In genomic region chr7:151087247-151088018, GRCh38 we compare ENCODE assay signal across 8 cellular contexts. TPM values are rescaled to one million over a fixed set of nuclear protein-coding genes. Genes with fewer than 3 reads are reported as not detected.
DNase-seq lines count a peak whose midpoint lies in the region; ATAC-seq and TF ChIP-seq lines count a peak whose summit lies in the region.

No MANE protein-coding gene starts in this region.

- H2AK5ac ChIP-seq in trophoblast cell (ENCODE audit: low read length), result peak overlapping the region; percentile 52

- H3K79me2 ChIP-seq in OCI-LY1 (ENCODE audit: insufficient read depth, low read length) (no peaks in the 10 kb centered on the region), trophoblast cell (ENCODE audit: control insufficient read depth, insufficient read depth, low read length, poor library complexity) (peaks cover 29% of the 10 kb centered on the region)

- peak; percentile 27 for ATAC-seq in GM21529 (IDR thresholded peaks at IDR 0.05; ENCODE audit: unreplicated experiment)
- ATAC-seq in left ventricle myocardium superior, result peak; percentile 67
- ATAC-seq in HG03565 (IDR thresholded peaks at IDR 0.05; ENCODE audit: unreplicated experiment), result no peak
- ATAC-seq in HG03039 (IDR thresholded peaks at IDR 0.05; ENCODE audit: unreplicated experiment), result no peak

- peak overlapping the region; percentile 88 for H3K14ac ChIP-seq in trophoblast cell (ENCODE audit: low read length)

- peak overlapping the region; percentile 34 for H2BK120ac ChIP-seq in trophoblast cell (ENCODE audit: insufficient read depth, low read length, poor library complexity)

- H2BK12ac ChIP-seq in trophoblast cell (ENCODE audit: low read length), result no peak overlapping the region

- in situ Hi-C loops in Caki2 (cut with HindIII; ENCODE audit: low pct_unique_long_range_greater_than_20kb, low sequenced_read_pairs), result no loop called here

- H3K36me3 ChIP-seq in OCI-LY1 (ENCODE audit: insufficient read depth, low read length) (no peaks in the 10 kb centered on the region), adipocyte (ENCODE audit: control insufficient read depth, insufficient read depth, low read length, severe bottlenecking) (no peaks in the 10 kb centered on the region), trophoblast cell (ENCODE audit: control insufficient read depth in 1 of 2, insufficient read depth in 2 of 2, low read length in 2 of 2) (peaks cover 0 to 4% of the 10 kb centered on the region in 2 experiments)

- peak overlapping the region; percentile 57 for H3K4me3 ChIP-seq in OCI-LY1 (ENCODE audit: low read depth, low read length, poor library complexity, severe bottlenecking)
- peak overlapping the region; percentile 93 for H3K4me3 ChIP-seq in adipocyte (ENCODE audit: low read length)
- peak overlapping the region; percentile 75 for H3K4me3 ChIP-seq in trophoblast cell (ENCODE audit: low read depth, low read length)

- H3K27me3 ChIP-seq in OCI-LY1 (ENCODE audit: insufficient read depth, low read length) (peaks cover 16% of the 10 kb centered on the region), adipocyte (replicated peaks; ENCODE audit: control insufficient read depth, insufficient read depth, low read length) (no peaks in the 10 kb centered on the region), trophoblast cell (ENCODE audit: insufficient read depth, low read length) (no peaks in the 10 kb centered on the region)

- H3K9ac ChIP-seq in OCI-LY1 (ENCODE audit: low read length), result peak overlapping the region; percentile 29; the same call in 1 of the 2 replicates
- H3K9ac ChIP-seq in adipocyte (ENCODE audit: low read length), result peak overlapping the region; percentile 90
- H3K9ac ChIP-seq in trophoblast cell (ENCODE audit: low read length), result peak overlapping the region; percentile 78

- H3K4ac ChIP-seq in trophoblast cell (ENCODE audit: low read depth, low read length), result peak overlapping the region; percentile 87

- peak overlapping the region; percentile 50 for H4K8ac ChIP-seq in trophoblast cell (ENCODE audit: low read depth, low read length)

- H3K9me3 ChIP-seq in OCI-LY1 (ENCODE audit: low read length) (no peaks in the 10 kb centered on the region), adipocyte (ENCODE audit: control insufficient read depth, low read length) (no peaks in the 10 kb centered on the region), trophoblast cell (ENCODE audit: insufficient read depth, low read depth, low read length) (no peaks in the 10 kb centered on the region)

- H2BK5ac ChIP-seq in trophoblast cell (ENCODE audit: low read depth, low read length, poor library complexity), result peak overlapping the region; percentile 38

- no peaks in the 10 kb centered on the region for H4K20me1 ChIP-seq in OCI-LY1 (ENCODE audit: insufficient read depth, low read length)

- H3K79me1 ChIP-seq in trophoblast cell (ENCODE audit: low read length), result peaks cover 30% of the 10 kb centered on the region

- peak overlapping the region; percentile 41 for H4K91ac ChIP-seq in trophoblast cell (ENCODE audit: low read depth, low read length)

- peaks cover 26% of the 10 kb centered on the region for H3K4me1 ChIP-seq in OCI-LY1 (ENCODE audit: insufficient read depth, low read length, severe bottlenecking)
- H3K4me1 ChIP-seq in adipocyte (ENCODE audit: control insufficient read depth, insufficient read depth, low read length), result peaks cover 63% of the 10 kb centered on the region
- H3K4me1 ChIP-seq in trophoblast cell (ENCODE audit: control insufficient read depth in 1 of 2, insufficient read depth in 2 of 2, low read length in 2 of 2), result peaks cover 40 to 51% of the 10 kb centered on the region in 2 experiments

- peak; percentile 33 for TF ChIP-seq CTCF in OCI-LY1 (IDR thresholded peaks at IDR 0.05; ENCODE audit: low read length)

- H3K27ac ChIP-seq in OCI-LY1 (ENCODE audit: low read depth, low read length, poor library complexity, severe bottlenecking) (no peak overlapping the region), trophoblast cell (ENCODE audit: low read depth, low read length) (peak overlapping the region; percentile 3)

- peak overlapping the region; percentile 38 for H4K12ac ChIP-seq in trophoblast cell (ENCODE audit: low read depth, low read length)

- DNase-seq in Caki2 (ENCODE audit: low read depth) (peak; percentile 48), adipocyte (ENCODE audit: low read depth) (peak; percentile 84), left ventricle myocardium superior (peak; percentile 87), trophoblast cell (peak in 1 of 2 donors; percentile 59)

- no peak overlapping the region for H3K23ac ChIP-seq in trophoblast cell (ENCODE audit: low read length)

- intact Hi-C loops in left ventricle myocardium superior (cut with micrococcal nuclease), result no loop called here

- no CpG with 5 or more reads among the region's 70 CpGs for WGBS in trophoblast cell (ENCODE audit: extremely low coverage, insufficient coverage, insufficient read length)

- no peak overlapping the region for H2AFZ ChIP-seq in OCI-LY1 (ENCODE audit: low read length)
- peak overlapping the region; percentile 8 for H2AFZ ChIP-seq in trophoblast cell (ENCODE audit: insufficient read depth, low read length, poor library complexity)

- H3K4me2 ChIP-seq in OCI-LY1 (ENCODE audit: low read length), result peak overlapping the region; percentile 65
- H3K4me2 ChIP-seq in trophoblast cell (ENCODE audit: low read length), result peak overlapping the region; percentile 97

- H3K9me2 ChIP-seq in OCI-LY1 (ENCODE audit: low read depth, low read length), result no peaks in the 10 kb centered on the region

- no peaks in the 10 kb centered on the region; the same call in none of the 2 replicates for H3F3A ChIP-seq in OCI-LY1 (ENCODE audit: insufficient read depth, low read length)

- peak overlapping the region; percentile 85 for H3K18ac ChIP-seq in trophoblast cell (ENCODE audit: low read length)

RNA-seq across cellular contexts. Expression of gene AGAP3, which starts 1.2 kb away (rescaled TPM):
- total RNA-seq in Caki2 (2014; rRNA removed; shearing (Covaris generic); ENCODE audit: low replicate concordance), result 32.6 and 33.8 TPM in 2 replicates
- 69.7 TPM for total RNA-seq in left ventricle myocardium superior
- 91.1 and 102 TPM in 2 replicates for polyA plus RNA-seq in trophoblast cell (2013)

RNA-seq across cellular contexts. Expression of gene TMUB1, which starts 4.1 kb away (rescaled TPM):
- total RNA-seq in Caki2 (2014; rRNA removed; shearing (Covaris generic); ENCODE audit: low replicate concordance), result 63.7 and 67.2 TPM in 2 replicates
- total RNA-seq in left ventricle myocardium superior, result 38.7 TPM
- 82.7 and 85.1 TPM in 2 replicates for polyA plus RNA-seq in trophoblast cell (2013)

RNA-seq across cellular contexts. Expression of gene FASTK, which starts 6.8 kb away (rescaled TPM):
- total RNA-seq in Caki2 (2014; rRNA removed; shearing (Covaris generic); ENCODE audit: low replicate concordance), result 126 and 140 TPM in 2 replicates
- 79.4 TPM for total RNA-seq in left ventricle myocardium superior
- polyA plus RNA-seq in trophoblast cell (2013), result 59.7 and 61.2 TPM in 2 replicates

RNA-seq across cellular contexts. Expression of gene SLC4A2, which starts 28.0 kb away (rescaled TPM):
- total RNA-seq in Caki2 (2014; rRNA removed; shearing (Covaris generic); ENCODE audit: low replicate concordance), result 237 and 345 TPM in 2 replicates
- total RNA-seq in left ventricle myocardium superior, result 64.1 TPM
- 225 and 252 TPM in 2 replicates for polyA plus RNA-seq in trophoblast cell (2013)

RNA-seq across cellular contexts. Expression of gene CDK5, which starts 29.7 kb away (rescaled TPM):
- 30.1 and 37.2 TPM in 2 replicates for total RNA-seq in Caki2 (2014; rRNA removed; shearing (Covaris generic); ENCODE audit: low replicate concordance)
- 8.1 TPM for total RNA-seq in left ventricle myocardium superior
- 22.3 and 22.9 TPM in 2 replicates for polyA plus RNA-seq in trophoblast cell (2013)

Comparison
In these comparisons a context has a peak if more than half of its experiments do, and no peak if none do; other contexts are left out.
1. ATAC-seq: peak in GM21529 (single experiment) and left ventricle myocardium superior (single experiment); none in HG03565 (single experiment) and HG03039 (single experiment).
2. H3K9ac ChIP-seq: peak in every context shown above with its lines; median percentile 90 in adipocyte; 78 in trophoblast cell; 29 in OCI-LY1.
3. Peak in every context shown above with its lines, with median percentiles within 50 percentile points of each other: H3K4me3 ChIP-seq.